Comparison of ENCODE assay signal across 22 cellular contexts in genomic region chr20:46267108-46267820, GRCh38. TPM values are rescaled to one million over a fixed set of nuclear protein-coding genes. Genes with fewer than 3 reads are reported as not detected.
A peak's percentile ranks its signal among the peaks of the same experiment; 100 is the strongest.
DNase-seq lines count a peak whose midpoint lies in the region; TF ChIP-seq lines count a peak whose summit lies in the region.
"Had no signal": no experiment of that assay in that cellular context is flagged by ENCODE, and none has a peak within 500 bp of the region (broad histone marks: within the 10 kb centered on the region; RNA-seq: fewer than 3 reads in every experiment).

No MANE protein-coding gene starts in this region.

- peaks cover 0 to 6% (median 3%) of the 10 kb centered on the region in 4 donors for H3K9me3 ChIP-seq in stomach
- H3K9me3 ChIP-seq: HAP-1, SJCRH30 had no signal

- no peak for TF ChIP-seq EP300 in stomach (IDR thresholded peaks at IDR 0.05)

- H3K27ac ChIP-seq in stomach, result no peak overlapping the region
- H3K27ac ChIP-seq: PC-9, SJCRH30 had no signal

- H3K36me3 ChIP-seq in stomach, result no peaks in the 10 kb centered on the region
- H3K36me3 ChIP-seq: HAP-1, SJCRH30 had no signal

- H3K4me1 ChIP-seq in stomach, result no peaks in the 10 kb centered on the region
- H3K4me1 ChIP-seq: HAP-1, SJCRH30 had no signal

- intact Hi-C loops in stomach (cut with DNase I; ENCODE audit: low total_unique reads), result no loop called here

- peak; percentile 43 for DNase-seq in NCI-H2107 treated with DMSO at 0.1 percent for 48 hours (lab: John Stamatoyannopoulos, UW; ENCODE audit: unreplicated experiment)
- DNase-seq in NCI-H2107 (lab: John Stamatoyannopoulos, UW), result no peak
- peak; percentile 59 for DNase-seq in NCI-H345 (lab: John Stamatoyannopoulos, UW)
- DNase-seq in inferior parietal cortex (ENCODE audit: extremely low spot score), result peak; percentile 42
- DNase-seq in T-helper 9 cell, result no peak
- DNase-seq in stomach, result no peak
- DNase-seq in hippocampal formation (lab: John Stamatoyannopoulos, UW), result no peak
- DNase-seq: Calu3; HFFc6; NCI-H1048; NCI-H1436; NCI-H2081 treated with DMSO at 0.1 percent for 48 hours; NCI-H510A; NK-92 treated with Interleukin-12 subunit alpha and Interleukin-12 subunit beta, amount 100 ng/mL, for 24 hours; PC-9; SJCRH30 had no signal

- TF ChIP-seq CTCF in stomach (IDR thresholded peaks at IDR 0.05), result no peak

- H3K27me3 ChIP-seq in stomach, result peaks cover 3 to 87% (median 12%) of the 10 kb centered on the region in 3 donors

- no peak for TF ChIP-seq POLR2A in stomach (IDR thresholded peaks at IDR 0.05)

- WGBS in stomach, 5 donors, result 58 to 75% (median 64%) methylated on average over 5 of the region's 5 CpGs

- H3K4me3 ChIP-seq in stomach, result no peak overlapping the region
- H3K4me3 ChIP-seq: GM23338, HAP-1, PC-9, SJCRH30 had no signal

RNA-seq across cellular contexts. Expression of gene CDH22, which starts 41.0 kb away (rescaled TPM):
- under 1 TPM in 1 of 5 donors, not detected in 4; 0.18 TPM for total RNA-seq in stomach
- under 1 TPM in 2 of 3 donors, not detected in 1; 0.19 to 0.60 TPM for polyA plus RNA-seq in stomach
- total RNA-seq: A172, Calu3, HFFc6, PC-9, RPMI7951 had no signal
- polyA plus RNA-seq: BJ, IgD-negative memory B cell had no signal

Comparison
In these comparisons a context has a peak if more than half of its experiments do, and no peak if none do; other contexts are left out.
1. DNase-seq: peak in NCI-H2107 treated with DMSO at 0.1 percent for 48 hours (single experiment), NCI-H345 (single experiment) and inferior parietal cortex (single experiment); none in NCI-H2107 (single experiment), T-helper 9 cell (single experiment), stomach (single experiment) and hippocampal formation (0 of 2).